Comparison of ENCODE assay signal across 31 cellular contexts in the genomic region with DNA sequence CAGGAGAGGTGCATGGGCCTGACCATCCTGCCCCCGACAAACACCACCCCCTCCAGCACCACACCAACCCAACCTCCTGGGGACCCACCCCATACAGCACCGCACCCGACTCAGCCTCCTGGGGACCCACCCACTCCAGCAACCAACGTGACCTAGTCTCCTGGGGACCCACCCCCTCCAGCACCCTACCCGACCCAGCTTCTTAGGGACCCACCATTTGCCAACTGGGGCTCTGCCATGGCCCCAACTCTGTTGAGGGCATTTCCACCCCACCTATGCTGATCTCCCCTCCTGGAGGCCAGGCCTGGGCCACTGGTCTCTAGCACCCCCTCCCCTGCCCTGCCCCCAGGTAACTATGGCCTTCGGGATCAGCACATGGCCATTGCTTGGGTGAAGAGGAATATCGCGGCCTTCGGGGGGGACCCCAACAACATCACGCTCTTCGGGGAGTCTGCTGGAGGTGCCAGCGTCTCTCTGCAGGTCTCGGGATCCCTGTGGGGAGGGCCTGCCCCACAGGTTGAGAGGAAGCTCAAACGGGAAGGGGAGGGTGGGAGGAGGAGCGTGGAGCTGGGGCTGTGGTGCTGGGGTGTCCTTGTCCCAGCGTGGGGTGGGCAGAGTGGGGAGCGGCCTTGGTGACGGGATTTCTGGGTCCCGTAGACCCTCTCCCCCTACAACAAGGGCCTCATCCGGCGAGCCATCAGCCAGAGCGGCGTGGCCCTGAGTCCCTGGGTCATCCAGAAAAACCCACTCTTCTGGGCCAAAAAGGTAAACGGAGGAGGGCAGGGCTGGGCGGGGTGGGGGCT.
"Had no signal": no experiment of that assay in that cellular context is flagged by ENCODE, and none has a peak within 500 bp of the region (broad histone marks: within the 10 kb centered on the region; RNA-seq: fewer than 3 reads in every experiment).

No MANE protein-coding gene starts in this region.

- H3K9me3 ChIP-seq: MG63, SJSA1 had no signal

- H3K27ac ChIP-seq: brain microvascular endothelial cell, SJSA1, WERI-Rb-1 had no signal

- H3K9me3 Mint-ChIP-seq: activated CD4-positive, alpha-beta memory T cell treated with anti-CD3 and anti-CD28 coated beads for 36 hours; activated CD4-positive, alpha-beta T cell treated with anti-CD3 and anti-CD28 coated beads, Interleukin-2, amount 10 ng/mL, durations not matched to agents 24 days and 14 days; activated naive CD4-positive, alpha-beta T cell treated with anti-CD3 and anti-CD28 coated beads, Interleukin-2, amount 10 ng/mL, durations not matched to agents 7 days and 5 days; activated naive CD8-positive, alpha-beta T cell treated with anti-CD3 and anti-CD28 coated beads, Interleukin-2, amount 50 U/mL, for 24 hours had no signal

- H3K36me3 ChIP-seq: brain microvascular endothelial cell, MG63, SJSA1 had no signal

- H3K4me3 Mint-ChIP-seq: activated CD4-positive, alpha-beta memory T cell treated with anti-CD3 and anti-CD28 coated beads for 36 hours; activated CD4-positive, alpha-beta T cell treated with anti-CD3 and anti-CD28 coated beads, Interleukin-2, amount 10 ng/mL, durations not matched to agents 24 days and 14 days; activated CD8-positive, alpha-beta memory T cell treated with anti-CD3 and anti-CD28 coated beads, Interleukin-2, amount 10 ng/mL, durations not matched to agents 7 days and 5 days; activated naive CD4-positive, alpha-beta T cell treated with anti-CD3 and anti-CD28 coated beads, Interleukin-2, amount 10 ng/mL, durations not matched to agents 7 days and 5 days; activated naive CD8-positive, alpha-beta T cell; activated naive CD8-positive, alpha-beta T cell treated with anti-CD3 and anti-CD28 coated beads, Interleukin-2, amount 50 U/mL, for 24 hours had no signal

- H3K4me3 ChIP-seq: MG63, SJSA1 had no signal

- H3K27ac Mint-ChIP-seq: activated CD4-positive, alpha-beta memory T cell treated with anti-CD3 and anti-CD28 coated beads for 36 hours; activated CD4-positive, alpha-beta T cell treated with anti-CD3 and anti-CD28 coated beads, Interleukin-2, amount 10 ng/mL, durations not matched to agents 24 days and 14 days; activated CD8-positive, alpha-beta memory T cell treated with anti-CD3 and anti-CD28 coated beads, Interleukin-2, amount 10 ng/mL, durations not matched to agents 7 days and 5 days; activated naive CD4-positive, alpha-beta T cell treated with anti-CD3 and anti-CD28 coated beads, Interleukin-2, amount 10 ng/mL, durations not matched to agents 7 days and 5 days; activated naive CD8-positive, alpha-beta T cell; activated naive CD8-positive, alpha-beta T cell treated with anti-CD3 and anti-CD28 coated beads, Interleukin-2, amount 50 U/mL, for 24 hours had no signal

- H3K36me3 Mint-ChIP-seq: activated CD4-positive, alpha-beta memory T cell treated with anti-CD3 and anti-CD28 coated beads for 36 hours; activated CD8-positive, alpha-beta memory T cell treated with anti-CD3 and anti-CD28 coated beads, Interleukin-2, amount 10 ng/mL, durations not matched to agents 7 days and 5 days; activated naive CD8-positive, alpha-beta T cell had no signal

- H3K4me1 ChIP-seq: SJSA1 had no signal

- H3K27me3 Mint-ChIP-seq: activated CD4-positive, alpha-beta memory T cell treated with anti-CD3 and anti-CD28 coated beads for 36 hours; activated CD4-positive, alpha-beta T cell treated with anti-CD3 and anti-CD28 coated beads, Interleukin-2, amount 10 ng/mL, durations not matched to agents 24 days and 14 days; activated CD8-positive, alpha-beta memory T cell treated with anti-CD3 and anti-CD28 coated beads, Interleukin-2, amount 10 ng/mL, durations not matched to agents 7 days and 5 days; activated naive CD4-positive, alpha-beta T cell treated with anti-CD3 and anti-CD28 coated beads, Interleukin-2, amount 10 ng/mL, durations not matched to agents 7 days and 5 days; activated naive CD8-positive, alpha-beta T cell; activated naive CD8-positive, alpha-beta T cell treated with anti-CD3 and anti-CD28 coated beads, Interleukin-2, amount 50 U/mL, for 24 hours had no signal

- H3K4me1 Mint-ChIP-seq: activated naive CD8-positive, alpha-beta T cell treated with anti-CD3 and anti-CD28 coated beads, Interleukin-2, amount 50 U/mL, for 24 hours had no signal

- H3K27me3 ChIP-seq: brain microvascular endothelial cell, MG63, SJSA1 had no signal

- DNase-seq: activated CD4-positive, alpha-beta memory T cell treated with anti-CD3 and anti-CD28 coated beads for 36 hours; activated CD4-positive, alpha-beta T cell treated with anti-CD3 and anti-CD28 coated beads for 1 hour; activated CD4-positive, alpha-beta T cell treated with anti-CD3 and anti-CD28 coated beads, Interleukin-2, amount 10 ng/mL, durations not matched to agents 24 days and 14 days; activated CD4-positive, CD25-positive, alpha-beta regulatory T cell; activated CD8-positive, alpha-beta memory T cell treated with anti-CD3 and anti-CD28 coated beads, Interleukin-2, amount 10 ng/mL, durations not matched to agents 7 days and 5 days; activated CD8-positive, alpha-beta memory T cell treated with anti-CD3 and anti-CD28 coated beads, Interleukin-2, amount 50 U/mL, for 48 hours; activated effector memory CD4-positive, alpha-beta T cell treated with Interleukin-2 at 50 U/mL for 16 hours; activated naive CD4-positive, alpha-beta T cell treated with anti-CD3 and anti-CD28 coated beads, Interleukin-2, amount 10 ng/mL, durations not matched to agents 7 days and 5 days; activated naive CD8-positive, alpha-beta T cell treated with anti-CD3 and anti-CD28 coated beads, Interleukin-2, amount 50 U/mL, for 24 hours; activated T-cell treated with anti-CD3 and anti-CD28 coated beads, Interleukin-2, amount 50 U/mL, for 48 hours; anterior cingulate cortex; brain microvascular endothelial cell; central memory CD4-positive, alpha-beta T cell; Kasumi-1; KG1; MG63; NCI-H1048; NCI-H1436 treated with DMSO at 0.1 percent for 48 hours; NCI-H1694 treated with DMSO at 0.1 percent for 48 hours; NCI-H2029; NCI-H345; NCI-H524 treated with DMSO at 0.1 percent for 48 hours; SHP77 treated with DMSO at 0.1 percent for 48 hours; SW 1271; T-helper 1 cell; T-helper 2 cell; T-helper 9 cell; WERI-Rb-1 had no signal

- ATAC-seq: activated CD8-positive, alpha-beta memory T cell treated with anti-CD3 and anti-CD28 coated beads, Interleukin-2, amount 10 ng/mL, durations not matched to agents 7 days and 5 days; activated naive CD8-positive, alpha-beta T cell treated with anti-CD3 and anti-CD28 coated beads, Interleukin-2, amount 50 U/mL, for 24 hours; Panc1 had no signal
